In genomic region chr20:50797142-50797541, GRCh38 we compare ENCODE assay signal across 1 cellular context.
TF ChIP-seq lines count a peak whose summit lies in the region.

No MANE protein-coding gene starts in this region.

TF ChIP-seq in GM12878, 131 proteins besides CTCF, POLR2A, EP300 and RAD21 (continued from another document):
- TF ChIP-seq SKIL (IDR thresholded peaks at IDR 0.05; ENCODE audit: low read depth, poor library complexity, severe bottlenecking), result no peak
